12 cellular contexts compared by ENCODE assay signal in genomic region chr16:26598989-26599785, GRCh38.
DNase-seq lines count a peak whose midpoint lies in the region; ATAC-seq and TF ChIP-seq lines count a peak whose summit lies in the region.
"Had no signal": no experiment of that assay in that cellular context is flagged by ENCODE, and none has a peak within 500 bp of the region (broad histone marks: within the 10 kb centered on the region; RNA-seq: fewer than 3 reads in every experiment).

No MANE protein-coding gene starts in this region.

- H3K27ac Mint-ChIP-seq in CD4-positive, alpha-beta memory T cell = peak overlapping the region in 6 of 7 donors; percentile 38 to 89 (median 78)
- peak overlapping the region; percentile 84 for H3K27ac Mint-ChIP-seq in activated T-helper 17 cell treated with anti-CD3 and anti-CD28 coated beads, Interleukin-2, amount 50 U/mL, for 72 hours

- H3K9ac ChIP-seq in HUES48 (ENCODE audit: low read depth, low read length) = no peak overlapping the region
- H3K9ac ChIP-seq in iPS-20b (ENCODE audit: low read depth, low read length) = 0 out of 2 replicates have a peak overlapping the region, but pooled peaks have one; percentile 1

- 54% methylated on average over 7 of the region's 7 CpGs for WGBS in suprapubic skin

- no peak for TF ChIP-seq POLR2A in suprapubic skin (IDR thresholded peaks at IDR 0.05)

- intact Hi-C loops in CD4-positive, alpha-beta memory T cell (cut with micrococcal nuclease) = loop anchor here (1.0 kb wide), 1 partner anchor 45 kb away; no protein-coding TSS in a partner anchor

- no peak for TF ChIP-seq EP300 in suprapubic skin (IDR thresholded peaks at IDR 0.05)

- peak overlapping the region in 1 of 8 donors; percentile 33 for H3K4me3 Mint-ChIP-seq in CD4-positive, alpha-beta memory T cell
- peak overlapping the region; percentile 45 for H3K4me3 Mint-ChIP-seq in activated T-helper 17 cell treated with anti-CD3 and anti-CD28 coated beads, Interleukin-2, amount 50 U/mL, for 72 hours

- peaks cover 32% of the 10 kb centered on the region for H3K4me1 ChIP-seq in CD4-positive, alpha-beta memory T cell (ENCODE audit: insufficient read depth, low read length)
- H3K4me1 ChIP-seq in HUES48 (ENCODE audit: control insufficient read depth, insufficient read depth, low read length) (peaks cover 18% of the 10 kb centered on the region), iPS-20b (ENCODE audit: insufficient read depth, low read length) (peaks cover 14% of the 10 kb centered on the region), suprapubic skin (no peaks in the 10 kb centered on the region)

- H3K9me3 ChIP-seq in CD4-positive, alpha-beta memory T cell (ENCODE audit: control insufficient read depth in 1 of 2, low read length in 2 of 2) = no peaks in the 10 kb centered on the region
- H3K9me3 ChIP-seq in HUES48 (ENCODE audit: control insufficient read depth, insufficient read depth, low read length) (no peaks in the 10 kb centered on the region), iPS-20b (ENCODE audit: insufficient read depth, low read depth, low read length) (no peaks in the 10 kb centered on the region), suprapubic skin (no peaks in the 10 kb centered on the region)

- peaks cover 6 to 48% (median 23%) of the 10 kb centered on the region in 4 donors for H3K4me1 Mint-ChIP-seq in CD4-positive, alpha-beta memory T cell
- H3K4me1 Mint-ChIP-seq in activated T-helper 17 cell treated with anti-CD3 and anti-CD28 coated beads, Interleukin-2, amount 50 U/mL, for 72 hours = peaks cover 17% of the 10 kb centered on the region

- TF ChIP-seq CTCF in suprapubic skin (IDR thresholded peaks at IDR 0.05) = no peak

- H3K36me3 Mint-ChIP-seq in CD4-positive, alpha-beta memory T cell = no peaks in the 10 kb centered on the region
- H3K36me3 Mint-ChIP-seq in activated T-helper 17 cell treated with anti-CD3 and anti-CD28 coated beads, Interleukin-2, amount 50 U/mL, for 72 hours (ENCODE audit: low read depth) = no peaks in the 10 kb centered on the region

- POLR2A ChIA-PET in CD4-positive, alpha-beta memory T cell (lab: Charles Lee; ENCODE audit: partially characterized antibody) = no interaction called here

- no peak overlapping the region for H3K4me3 ChIP-seq in CD4-positive, alpha-beta memory T cell (ENCODE audit: low read length in 2 of 2)
- no peak overlapping the region for H3K4me3 ChIP-seq in HUES48 (ENCODE audit: low read depth, low read length)
- H3K4me3 ChIP-seq in iPS-20b (ENCODE audit: low read length) = peak overlapping the region; percentile 3; the same call in 1 of the 2 replicates
- no peak overlapping the region for H3K4me3 ChIP-seq in suprapubic skin

- ATAC-seq in activated T-helper 17 cell treated with anti-CD3 and anti-CD28 coated beads, Interleukin-2, amount 50 U/mL, for 72 hours (replicated peaks) = no peak
- no peak for ATAC-seq in GM19395 (IDR thresholded peaks at IDR 0.05; ENCODE audit: unreplicated experiment)

- H3K9me3 Mint-ChIP-seq in CD4-positive, alpha-beta memory T cell = no peaks in the 10 kb centered on the region
- peaks cover 4% of the 10 kb centered on the region for H3K9me3 Mint-ChIP-seq in activated T-helper 17 cell treated with anti-CD3 and anti-CD28 coated beads, Interleukin-2, amount 50 U/mL, for 72 hours

- no peak for DNase-seq in CD4-positive, alpha-beta memory T cell
- no peak for DNase-seq in suprapubic skin (ENCODE audit: low spot score in 2 of 2)
- no peak for DNase-seq in pons (ENCODE audit: low spot score)
- DNase-seq: activated CD8-positive, alpha-beta memory T cell treated with anti-CD3 and anti-CD28 coated beads for 24 hours; activated gamma-delta T cell treated with Interleukin-2 at 50 U/mL for 16 hours; NCI-H1417 treated with DMSO at 0.1 percent for 48 hours; NCI-H2171; NCI-H526 treated with DMSO at 0.1 percent for 48 hours had no signal

- no peaks in the 10 kb centered on the region for H3K36me3 ChIP-seq in CD4-positive, alpha-beta memory T cell (ENCODE audit: insufficient read depth, low read length)
- H3K36me3 ChIP-seq in HUES48 (ENCODE audit: control insufficient read depth, insufficient read depth, low read length) = no peaks in the 10 kb centered on the region
- H3K36me3 ChIP-seq in iPS-20b (ENCODE audit: insufficient read depth, low read depth, low read length) = no peaks in the 10 kb centered on the region
- no peaks in the 10 kb centered on the region for H3K36me3 ChIP-seq in suprapubic skin

- H3K27ac ChIP-seq in CD4-positive, alpha-beta memory T cell (ENCODE audit: low read depth, low read length) = peak overlapping the region; percentile 34
- peak overlapping the region; percentile 80 for H3K27ac ChIP-seq in HUES48 (ENCODE audit: low read depth, low read length)
- H3K27ac ChIP-seq in iPS-20b (ENCODE audit: low read length) = no peak overlapping the region
- H3K27ac ChIP-seq in suprapubic skin = no peak overlapping the region

- no peaks in the 10 kb centered on the region for H3K27me3 ChIP-seq in CD4-positive, alpha-beta memory T cell (ENCODE audit: insufficient read depth, low read length)
- H3K27me3 ChIP-seq in HUES48 (ENCODE audit: control insufficient read depth, insufficient read depth, low read length) (no peaks in the 10 kb centered on the region), iPS-20b (ENCODE audit: insufficient read depth, low read length) (no peaks in the 10 kb centered on the region), suprapubic skin (no peaks in the 10 kb centered on the region)

- no peaks in the 10 kb centered on the region for H3K27me3 Mint-ChIP-seq in CD4-positive, alpha-beta memory T cell
- peaks cover 5% of the 10 kb centered on the region for H3K27me3 Mint-ChIP-seq in activated T-helper 17 cell treated with anti-CD3 and anti-CD28 coated beads, Interleukin-2, amount 50 U/mL, for 72 hours

- CTCF ChIA-PET in CD4-positive, alpha-beta memory T cell (lab: Charles Lee; ENCODE audit: partially characterized antibody) = no interaction called here

Comparison
In these comparisons a context has a peak if more than half of its experiments do, and no peak if none do; other contexts are left out.
1. H3K27ac ChIP-seq: peak in CD4-positive, alpha-beta memory T cell (single experiment) and HUES48 (single experiment); none in iPS-20b (single experiment) and suprapubic skin (single experiment).